Comparison of ENCODE assay signal across 8 cellular contexts in genomic region chr11:117843666-117844484, GRCh38. TPM values are rescaled to one million over a fixed set of nuclear protein-coding genes. Genes with fewer than 3 reads are reported as not detected.
DNase-seq lines count a peak whose midpoint lies in the region; ATAC-seq, FAIRE-seq and TF ChIP-seq lines count a peak whose summit lies in the region.

No MANE protein-coding gene starts in this region.

- H3K14ac ChIP-seq in H1 (ENCODE audit: insufficient read length), result no peak overlapping the region

- peak; percentile 91 to 94 for TF ChIP-seq RAD21 in H1 (IDR thresholded peaks at IDR 0.05 in 1 of 2, conservative IDR thresholded peaks at IDR 0.05 in 1 of 2; ENCODE audit: low read depth in 2 of 2, low read length in 2 of 2)

- TF ChIP-seq POLR2A in H1 (IDR thresholded peaks at IDR 0.05; ENCODE audit: control extremely low read depth in 1 of 2, low read depth in 2 of 2, low read length in 2 of 2), result no peak

- H3K4me1 Mint-ChIP-seq in GM23338, result no peaks in the 10 kb centered on the region; the same call in 2 of the 3 replicates
- H3K4me1 Mint-ChIP-seq in activated CD8-positive, alpha-beta memory T cell treated with anti-CD3 and anti-CD28 coated beads, Interleukin-2, amount 10 ng/mL, durations not matched to agents 7 days and 5 days, result peaks cover 7% of the 10 kb centered on the region
- H3K4me1 Mint-ChIP-seq in mesothelial cell of epicardium, result no peaks in the 10 kb centered on the region

- H2BK20ac ChIP-seq in H1 (ENCODE audit: low read length), result no peak overlapping the region

- 38% methylated on average over 9 of the region's 9 CpGs; no CpG with 5 or more reads in 1 of the 2 experiments for WGBS in H1 (ENCODE audit: extremely low coverage in 1 of 2, insufficient coverage in 1 of 2, insufficient read length in 1 of 2, insufficient replicate concordance in 2 of 2, low coverage in 1 of 2, low lambda C conversion rate in 2 of 2, missing lambda C conversion rate in 1 of 2), 2 experiments

- no peak overlapping the region for H3K56ac ChIP-seq in H1 (replicated peaks; ENCODE audit: insufficient read length, low read depth, low read length)

- H3K4me3 ChIP-seq in GM23338 (no peak overlapping the region), H1 (ENCODE audit: extremely low read depth in 1 of 4, insufficient read depth in 2 of 4, low read depth in 3 of 4, low read length in 4 of 4) (no peak overlapping the region)

- H3K36me3 Mint-ChIP-seq in GM23338 (ENCODE audit: low read depth) (no peaks in the 10 kb centered on the region; the same call in 2 of the 3 replicates), mesothelial cell of epicardium (peaks cover 21% of the 10 kb centered on the region)
- peaks cover 3% of the 10 kb centered on the region for H3K36me3 Mint-ChIP-seq in activated CD8-positive, alpha-beta memory T cell treated with anti-CD3 and anti-CD28 coated beads, Interleukin-2, amount 10 ng/mL, durations not matched to agents 7 days and 5 days

- peak; percentile 87 for ATAC-seq in GM23338
- ATAC-seq in activated CD8-positive, alpha-beta memory T cell treated with anti-CD3 and anti-CD28 coated beads, Interleukin-2, amount 10 ng/mL, durations not matched to agents 7 days and 5 days, result peak; percentile 86
- ATAC-seq in GM18502 (IDR thresholded peaks at IDR 0.05; ENCODE audit: poor library complexity, unreplicated experiment), result no peak

- H2BK15ac ChIP-seq in H1 (ENCODE audit: low read length), result no peak overlapping the region

- H2AK5ac ChIP-seq in H1 (ENCODE audit: low read depth, low read length), result no peak overlapping the region

- no peaks in the 10 kb centered on the region for H3K36me3 ChIP-seq in GM23338 (ENCODE audit: insufficient read depth)
- no peaks in the 10 kb centered on the region for H3K36me3 ChIP-seq in H1 (ENCODE audit: control insufficient read depth in 2 of 4, insufficient read depth in 4 of 4, low read length in 3 of 4)

- POLR2A ChIA-PET in H1 (lab: Charles Lee; ENCODE audit: partially characterized antibody), result no interaction called here

- no peaks in the 10 kb centered on the region for H3K23me2 ChIP-seq in H1 (ENCODE audit: low read depth, low read length)

- no peaks in the 10 kb centered on the region for H3K4me1 ChIP-seq in GM23338 (ENCODE audit: insufficient read depth)
- no peaks in the 10 kb centered on the region for H3K4me1 ChIP-seq in H1 (replicated peaks in 1 of 4; ENCODE audit: control insufficient read depth in 3 of 4, insufficient read depth in 4 of 4, low read length in 3 of 4)

- H3K79me1 ChIP-seq in H1 (ENCODE audit: low read depth, low read length), result no peaks in the 10 kb centered on the region

- H3K9ac ChIP-seq in H1 (replicated peaks in 1 of 4; ENCODE audit: extremely low read depth in 1 of 4, low read depth in 3 of 4, low read length in 3 of 4), result no peak overlapping the region

- H3K27ac ChIP-seq in GM23338 (ENCODE audit: low read depth) (no peak overlapping the region), H1 (ENCODE audit: low read depth, low read length) (no peak overlapping the region)

- no peak overlapping the region for H2BK12ac ChIP-seq in H1 (ENCODE audit: low read depth, low read length)

- DNase-seq in AG20443 (ENCODE audit: low spot score), result peak; percentile 76
- DNase-seq in GM23338 (ENCODE audit: low spot score), result peak; percentile 83
- DNase-seq in NCI-H748 treated with DMSO at 0.1 percent for 48 hours (lab: John Stamatoyannopoulos, UW), result peak; percentile 15
- DNase-seq in activated CD8-positive, alpha-beta memory T cell treated with anti-CD3 and anti-CD28 coated beads, Interleukin-2, amount 10 ng/mL, durations not matched to agents 7 days and 5 days, result peak; percentile 87
- peak in 1 of 2 experiments; percentile 95 for DNase-seq in H1 (ENCODE audit: low read depth in 1 of 2, low spot score in 2 of 2)
- peak; percentile 66 to 90 for DNase-seq in mesothelial cell of epicardium (ENCODE audit: low spot score in 2 of 2, unreplicated experiment in 2 of 2)
- peak; percentile 72 to 75 for DNase-seq in stimulated activated CD8-positive, alpha-beta memory T cell treated with anti-CD3 and anti-CD28 coated beads, Interleukin-4, amount 100 ng/mL, for 1 hour (ENCODE audit: low read depth in 2 of 2, low spot score in 1 of 2)

- no peaks in the 10 kb centered on the region for H3K9me2 ChIP-seq in GM23338 (ENCODE audit: insufficient read depth)

- no peak overlapping the region for H4K5ac ChIP-seq in H1 (ENCODE audit: insufficient read length, low read depth, low read length)

- no peaks in the 10 kb centered on the region for H3F3A ChIP-seq in GM23338 (replicated peaks; ENCODE audit: low read depth)

- H3K27me3 Mint-ChIP-seq in GM23338 (ENCODE audit: insufficient read depth, low read depth, poor library complexity) (no peaks in the 10 kb centered on the region), mesothelial cell of epicardium (ENCODE audit: low read depth) (no peaks in the 10 kb centered on the region)
- H3K27me3 Mint-ChIP-seq in activated CD8-positive, alpha-beta memory T cell treated with anti-CD3 and anti-CD28 coated beads, Interleukin-2, amount 10 ng/mL, durations not matched to agents 7 days and 5 days, result peaks cover 14% of the 10 kb centered on the region

- H3K79me2 ChIP-seq in GM23338 (replicated peaks; ENCODE audit: insufficient read depth) (no peaks in the 10 kb centered on the region), H1 (ENCODE audit: control insufficient read depth in 1 of 2, insufficient read depth in 2 of 2, low read length in 2 of 2) (no peaks in the 10 kb centered on the region)

- H4K8ac ChIP-seq in H1 (ENCODE audit: extremely low read depth, insufficient read depth, low read length), result no peak overlapping the region; the same call in none of the 2 replicates

- H3K23ac ChIP-seq in H1 (ENCODE audit: insufficient read length), result no peak overlapping the region

- H2AFZ ChIP-seq in GM23338 (no peak overlapping the region), H1 (ENCODE audit: low read length) (no peak overlapping the region)

- TF ChIP-seq EP300 in H1 (IDR thresholded peaks at IDR 0.05; ENCODE audit: borderline replicate concordance in 1 of 2, low read depth in 2 of 2, low read length in 2 of 2), result no peak

- H3K18ac ChIP-seq in H1 (ENCODE audit: extremely low read depth, low read length), result no peak overlapping the region

- H3K9me3 ChIP-seq in H1 (ENCODE audit: insufficient read depth in 2 of 2, low read depth in 1 of 2, low read length in 1 of 2), result no peaks in the 10 kb centered on the region

- no peaks in the 10 kb centered on the region for H4K20me1 ChIP-seq in GM23338 (replicated peaks; ENCODE audit: insufficient read depth)
- peaks cover 0 to 2% of the 10 kb centered on the region in 2 experiments for H4K20me1 ChIP-seq in H1 (replicated peaks in 1 of 2; ENCODE audit: control insufficient read depth in 1 of 2, insufficient read depth in 2 of 2, low read length in 2 of 2)

- H2BK120ac ChIP-seq in H1 (replicated peaks; ENCODE audit: low read depth, low read length), result no peak overlapping the region

- no peak overlapping the region for H4K91ac ChIP-seq in H1 (replicated peaks; ENCODE audit: insufficient read length, low read length)

- TF ChIP-seq CTCF in GM23338 (conservative IDR thresholded peaks at IDR 0.05; ENCODE audit: low read depth in 2 of 2), result peak; percentile 94 to 99
- TF ChIP-seq CTCF in H1 (IDR thresholded peaks at IDR 0.05; ENCODE audit: control extremely low read depth in 1 of 3, insufficient read depth in 1 of 3, low read depth in 1 of 3, low read length in 3 of 3), result peak; percentile 92 to 94 (median 92)
- TF ChIP-seq CTCF in mesothelial cell of epicardium (IDR thresholded peaks at IDR 0.05; ENCODE audit: unreplicated experiment), result peak; percentile 100

- no peak overlapping the region for H2BK5ac ChIP-seq in H1 (ENCODE audit: low read depth, low read length)

- FAIRE-seq in H1 (lab: Jason Lieb, UNC), result peak; percentile 62

- CTCF ChIA-PET in activated CD8-positive, alpha-beta memory T cell treated with anti-CD3 and anti-CD28 coated beads, Interleukin-2, amount 10 ng/mL, durations not matched to agents 7 days and 5 days (lab: Charles Lee), result interaction anchor here (0.6 to 7.4 kb wide), 30 partner anchors 10 to 1176 kb away, joined by 3 to 173 read pairs (median 4); partner anchors contain the start of genes FXYD2 and TMPRSS13
- CTCF ChIA-PET in H1 (lab: Charles Lee; ENCODE audit: partially characterized antibody), result interaction anchor here (0.6 to 5.8 kb wide), 50 partner anchors 9 to 420 kb away, joined by 3 to 142 read pairs (median 5); partner anchors contain the start of genes FXYD2 and MPZL2

- no peaks in the 10 kb centered on the region for H3K27me3 ChIP-seq in GM23338 (ENCODE audit: insufficient read depth)
- no peaks in the 10 kb centered on the region for H3K27me3 ChIP-seq in H1 (replicated peaks in 1 of 4; ENCODE audit: control insufficient read depth in 3 of 4, extremely low read depth in 1 of 4, insufficient read depth in 3 of 4, low read length in 3 of 4)

- H3K4me3 Mint-ChIP-seq in GM23338, result no peak overlapping the region
- no peak overlapping the region for H3K4me3 Mint-ChIP-seq in activated CD8-positive, alpha-beta memory T cell treated with anti-CD3 and anti-CD28 coated beads, Interleukin-2, amount 10 ng/mL, durations not matched to agents 7 days and 5 days
- H3K4me3 Mint-ChIP-seq in mesothelial cell of epicardium, result no peak overlapping the region

- H3K9me3 Mint-ChIP-seq in GM23338 (no peaks in the 10 kb centered on the region), mesothelial cell of epicardium (peaks cover 8% of the 10 kb centered on the region)
- no peaks in the 10 kb centered on the region for H3K9me3 Mint-ChIP-seq in activated CD8-positive, alpha-beta memory T cell treated with anti-CD3 and anti-CD28 coated beads, Interleukin-2, amount 10 ng/mL, durations not matched to agents 7 days and 5 days (ENCODE audit: low read depth)

- H3K27ac Mint-ChIP-seq in GM23338 (no peak overlapping the region), mesothelial cell of epicardium (no peak overlapping the region)
- no peak overlapping the region for H3K27ac Mint-ChIP-seq in activated CD8-positive, alpha-beta memory T cell treated with anti-CD3 and anti-CD28 coated beads, Interleukin-2, amount 10 ng/mL, durations not matched to agents 7 days and 5 days

- no peak overlapping the region for H3K4me2 ChIP-seq in GM23338
- no peak overlapping the region for H3K4me2 ChIP-seq in H1 (ENCODE audit: insufficient read depth in 1 of 2, low read depth in 2 of 2, low read length in 2 of 2)

- H3K4ac ChIP-seq in H1 (replicated peaks; ENCODE audit: insufficient read length, low read depth, low read length), result no peak overlapping the region

RNA-seq across cellular contexts. Expression of gene FXYD2, which starts 19.3 kb away (rescaled TPM):
- 0.12 and 0.59 TPM in 2 replicates for total RNA-seq in GM23338 (2014; rRNA removed; shearing (Covaris generic))
- polyA plus RNA-seq in GM23338 (2016; fragmentation: Nextera tagmentation; extraction: Ambion mirVana) (0.12 and 1.4 TPM in 2 replicates), H1 (2011; rRNA removed) (0.89 and 1.6 TPM in 2 replicates)
- 10 to 100 TPM; 13.1 to 19.0 TPM for total RNA-seq in activated CD8-positive, alpha-beta memory T cell treated with anti-CD3 and anti-CD28 coated beads, Interleukin-2, amount 10 ng/mL, durations not matched to agents 7 days and 5 days
- total RNA-seq in H1 (2021; fragmentation: NEBNext Ultra II Directional; extraction: Animal tissue kit (Norgen Biotek cat#: 25700)), result 0.99 and 1.1 TPM in 2 replicates
- polyA plus RNA-seq in H1 (2011; cell fraction: cytosol; rRNA removed), result 1.2 TPM
- polyA plus RNA-seq in H1 (2011; cell fraction: nucleus; rRNA removed), result 3.1 TPM
- 0.84 to 1.1 TPM (median 0.98 TPM) in 4 replicates for polyA plus RNA-seq in H1 (2012, experiment 1 of 2)
- polyA plus RNA-seq in H1 (2012, experiment 2 of 2), result 0.21 TPM
- 2.0 TPM for polyA plus RNA-seq in H1 (2013, experiment 1 of 2)
- polyA plus RNA-seq in H1 (2013, experiment 2 of 2), result 1.2 TPM
- 0.95 and 1.7 TPM in 2 replicates for polyA minus RNA-seq in H1 (2011; rRNA and poly(A)+ RNA removed)
- polyA minus RNA-seq in H1 (2011; cell fraction: cytosol; rRNA and poly(A)+ RNA removed), result 0.59 TPM
- polyA minus RNA-seq in H1 (2011; cell fraction: nucleus; rRNA and poly(A)+ RNA removed), result 4.4 TPM
- total RNA-seq in mesothelial cell of epicardium, result 5.7 to 7.1 TPM (median 6.3 TPM) in 3 replicates

RNA-seq across cellular contexts. Expression of gene FXYD6, which starts 32.6 kb away (rescaled TPM):
- total RNA-seq in GM23338 (2014; rRNA removed; shearing (Covaris generic)), result 25.6 and 30.7 TPM in 2 replicates
- polyA plus RNA-seq in GM23338 (2016; fragmentation: Nextera tagmentation; extraction: Ambion mirVana), result 21.8 and 26.2 TPM in 2 replicates
- under 1 TPM; 0.12 to 0.20 TPM for total RNA-seq in activated CD8-positive, alpha-beta memory T cell treated with anti-CD3 and anti-CD28 coated beads, Interleukin-2, amount 10 ng/mL, durations not matched to agents 7 days and 5 days
- total RNA-seq in H1 (2021; fragmentation: NEBNext Ultra II Directional; extraction: Animal tissue kit (Norgen Biotek cat#: 25700)), result 44.6 and 50.0 TPM in 2 replicates
- polyA plus RNA-seq in H1 (2011; rRNA removed), result 117 and 151 TPM in 2 replicates
- polyA plus RNA-seq in H1 (2011; cell fraction: cytosol; rRNA removed), result 117 TPM
- 137 TPM for polyA plus RNA-seq in H1 (2011; cell fraction: nucleus; rRNA removed)
- polyA plus RNA-seq in H1 (2012, experiment 1 of 2), result 45.7 to 68.5 TPM (median 67.3 TPM) in 4 replicates
- 67.1 TPM for polyA plus RNA-seq in H1 (2012, experiment 2 of 2)
- 51.8 TPM for polyA plus RNA-seq in H1 (2013, experiment 1 of 2)
- 57.8 TPM for polyA plus RNA-seq in H1 (2013, experiment 2 of 2)
- 64.2 and 70.4 TPM in 2 replicates for polyA minus RNA-seq in H1 (2011; rRNA and poly(A)+ RNA removed)
- polyA minus RNA-seq in H1 (2011; cell fraction: cytosol; rRNA and poly(A)+ RNA removed), result 17.0 TPM
- polyA minus RNA-seq in H1 (2011; cell fraction: nucleus; rRNA and poly(A)+ RNA removed), result 34.0 TPM
- total RNA-seq in mesothelial cell of epicardium, result 114 to 125 TPM (median 116 TPM) in 3 replicates

RNA-seq across cellular contexts. Expression of gene DSCAML1, which starts 46.9 kb away (rescaled TPM):
- total RNA-seq in GM23338 (2014; rRNA removed; shearing (Covaris generic)), result 0.17 and 0.19 TPM in 2 replicates
- polyA plus RNA-seq in GM23338 (2016; fragmentation: Nextera tagmentation; extraction: Ambion mirVana), result 0.28 TPM in 1 of 2 replicates, not detected in the other
- total RNA-seq in activated CD8-positive, alpha-beta memory T cell treated with anti-CD3 and anti-CD28 coated beads, Interleukin-2, amount 10 ng/mL, durations not matched to agents 7 days and 5 days, result 1 to 10 TPM in 1 of 2 experiments, under 1 TPM in 1; 0.42 to 1.4 TPM
- total RNA-seq in H1 (2021; fragmentation: NEBNext Ultra II Directional; extraction: Animal tissue kit (Norgen Biotek cat#: 25700)), result 0.19 and 0.27 TPM in 2 replicates
- 0.24 and 0.25 TPM in 2 replicates for polyA plus RNA-seq in H1 (2011; rRNA removed)
- polyA plus RNA-seq in H1 (2011; cell fraction: cytosol; rRNA removed), result 0.16 TPM
- 0.39 TPM for polyA plus RNA-seq in H1 (2011; cell fraction: nucleus; rRNA removed)
- polyA plus RNA-seq in H1 (2012, experiment 1 of 2), result 0.08 to 0.35 TPM (median 0.18 TPM) in 4 replicates
- polyA plus RNA-seq in H1 (2012, experiment 2 of 2), result 0.04 TPM
- 0.10 TPM for polyA plus RNA-seq in H1 (2013, experiment 1 of 2)
- 0.22 TPM for polyA plus RNA-seq in H1 (2013, experiment 2 of 2)
- polyA minus RNA-seq in H1 (2011; rRNA and poly(A)+ RNA removed), result 0.10 and 0.54 TPM in 2 replicates
- polyA minus RNA-seq in H1 (2011; cell fraction: cytosol; rRNA and poly(A)+ RNA removed), result not detected
- polyA minus RNA-seq in H1 (2011; cell fraction: nucleus; rRNA and poly(A)+ RNA removed), result 3.2 TPM
- 2.0 to 3.3 TPM (median 2.5 TPM) in 3 replicates for total RNA-seq in mesothelial cell of epicardium

Comparison
In these comparisons a context has a peak if more than half of its experiments do, and no peak if none do; other contexts are left out.
1. RNA of gene FXYD6, which starts 32.6 kb away (total RNA-seq): 114 to 125 TPM in mesothelial cell of epicardium, 44.6 to 50.0 TPM in H1 and 25.6 to 30.7 TPM in GM23338; 0.12 to 0.20 TPM in activated CD8-positive, alpha-beta memory T cell treated with anti-CD3 and anti-CD28 coated beads, Interleukin-2, amount 10 ng/mL, durations not matched to agents 7 days and 5 days; every median in the first group is over 10 times any median in the second.
2. Peak in every context shown above with its lines, with median percentiles within 50 percentile points of each other: CTCF ChIP-seq.